Comparison of ENCODE assay signal across 28 cellular contexts in the genomic region with DNA sequence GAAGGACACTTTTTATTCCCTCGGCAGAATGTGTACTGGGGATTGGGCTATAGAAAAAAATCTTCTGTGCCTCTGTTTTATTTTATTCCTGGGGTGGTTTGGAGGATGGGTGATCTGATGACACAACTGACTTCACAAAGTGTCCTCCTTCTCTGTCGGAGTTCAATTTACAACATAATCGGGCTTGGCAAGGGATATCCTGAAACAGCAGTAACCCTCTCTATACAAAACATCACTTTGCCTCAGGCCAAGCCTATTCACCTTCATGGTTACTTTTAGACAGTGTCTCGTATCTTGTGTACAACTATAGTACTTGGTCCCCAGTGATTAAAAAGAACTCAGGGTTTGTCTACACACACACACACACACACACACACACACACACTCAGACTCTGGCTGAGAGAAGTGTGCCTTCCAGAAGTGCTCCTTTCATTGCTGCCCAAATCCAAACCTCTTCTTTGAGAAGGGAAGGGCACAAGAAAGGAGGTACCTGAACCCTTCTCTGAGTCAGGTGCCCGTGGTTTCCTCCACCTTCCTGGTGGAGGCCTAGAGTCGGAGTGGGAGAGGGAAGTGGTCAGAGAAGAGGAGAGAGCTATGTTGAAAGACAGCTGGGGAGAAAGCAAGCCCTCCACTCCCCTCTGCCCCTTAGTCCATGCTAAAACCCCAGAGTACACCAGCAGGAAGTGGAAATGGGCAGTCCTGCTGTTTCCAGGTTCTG.
DNase-seq lines count a peak whose midpoint lies in the region; ATAC-seq and TF ChIP-seq lines count a peak whose summit lies in the region.
"Had no signal": no experiment of that assay in that cellular context is flagged by ENCODE, and none has a peak within 500 bp of the region (broad histone marks: within the 10 kb centered on the region; RNA-seq: fewer than 3 reads in every experiment).

No MANE protein-coding gene starts in this region.

- TF ChIP-seq CTCF in PC-9 (conservative IDR thresholded peaks at IDR 0.05) = no peak

- no peak overlapping the region for H3K27ac Mint-ChIP-seq in stimulated activated naive CD8-positive, alpha-beta T cell treated with anti-CD3 and anti-CD28 coated beads, Interleukin-15, amount 100 ng/mL, for 72 hours
- H3K27ac Mint-ChIP-seq: activated CD4-positive, alpha-beta memory T cell treated with anti-CD3 and anti-CD28 coated beads for 36 hours; activated T-helper 17 cell treated with anti-CD3 and anti-CD28 coated beads, Interleukin-2, amount 50 U/mL, for 72 hours; CD4-positive, alpha-beta T cell had no signal

- H3K27me3 ChIP-seq in PC-9 (ENCODE audit: insufficient read depth, low read depth) = no peaks in the 10 kb centered on the region
- H3K27me3 ChIP-seq in iPS-18a (ENCODE audit: control insufficient read depth, insufficient read depth, low read length) = no peaks in the 10 kb centered on the region
- H3K27me3 ChIP-seq: esophagus muscularis mucosa, foreskin keratinocyte, heart left ventricle, SJCRH30, stomach, tibial artery had no signal

- no peaks in the 10 kb centered on the region for H3K36me3 ChIP-seq in PC-9 (ENCODE audit: low read depth)
- no peaks in the 10 kb centered on the region for H3K36me3 ChIP-seq in iPS-18a (ENCODE audit: control insufficient read depth, low read depth, low read length)
- H3K36me3 ChIP-seq: esophagus muscularis mucosa, heart left ventricle, SJCRH30, stomach, tibial artery had no signal

- POLR2A ChIA-PET in PC-9 (lab: Charles Lee; ENCODE audit: unreplicated experiment) = no interaction called here

- H3K9me3 Mint-ChIP-seq in stimulated activated naive CD8-positive, alpha-beta T cell treated with anti-CD3 and anti-CD28 coated beads, Interleukin-15, amount 100 ng/mL, for 72 hours = no peaks in the 10 kb centered on the region
- H3K9me3 Mint-ChIP-seq: activated CD4-positive, alpha-beta memory T cell treated with anti-CD3 and anti-CD28 coated beads for 36 hours; activated T-helper 17 cell treated with anti-CD3 and anti-CD28 coated beads, Interleukin-2, amount 50 U/mL, for 72 hours; CD4-positive, alpha-beta T cell had no signal

- peaks cover 24% of the 10 kb centered on the region for H3F3A ChIP-seq in PC-9 (ENCODE audit: insufficient read depth, low read depth)

- TF ChIP-seq POLR2A in erythroblast (IDR thresholded peaks at IDR 0.05; ENCODE audit: low read length) = no peak

- CTCF ChIA-PET in PC-9 (lab: Charles Lee) = no interaction called here

- H3K4me1 ChIP-seq in PC-9 (replicated peaks; ENCODE audit: insufficient read depth) (peaks cover 54% of the 10 kb centered on the region), iPS-18a (ENCODE audit: control insufficient read depth, low read depth, low read length) (peaks cover 32% of the 10 kb centered on the region)
- H3K4me1 ChIP-seq: esophagus muscularis mucosa, heart left ventricle, stomach, tibial artery had no signal

- ATAC-seq in stimulated activated naive CD8-positive, alpha-beta T cell treated with anti-CD3 and anti-CD28 coated beads, Interleukin-15, amount 100 ng/mL, for 72 hours = peak; percentile 7
- no peak for ATAC-seq in stimulated activated naive CD8-positive, alpha-beta T cell treated with anti-CD3 and anti-CD28 coated beads, Interleukin-15, Interleukin-2, amounts not matched to agents 100 U/mL and 50 U/mL, for 24 hours
- ATAC-seq in HG02970 (IDR thresholded peaks at IDR 0.05; ENCODE audit: low FRiP score, unreplicated experiment) = no peak
- no peak for ATAC-seq in HG03159 (IDR thresholded peaks at IDR 0.05; ENCODE audit: unreplicated experiment)
- ATAC-seq: activated T-helper 17 cell treated with anti-CD3 and anti-CD28 coated beads, Interleukin-2, amount 50 U/mL, for 72 hours; foreskin keratinocyte; heart left ventricle; left cardiac atrium had no signal

- 0 out of 2 replicates have a peak overlapping the region, but pooled peaks have one; percentile 44 for H2AFZ ChIP-seq in PC-9

- H3K9me3 ChIP-seq in PC-9 (ENCODE audit: insufficient read depth, low read depth) (peaks cover 3% of the 10 kb centered on the region; the same call in 1 of the 2 replicates), iPS-18a (ENCODE audit: control insufficient read depth, low read depth, low read length) (no peaks in the 10 kb centered on the region)
- H3K9me3 ChIP-seq: esophagus muscularis mucosa, heart left ventricle, SJCRH30, stomach, tibial artery had no signal

- intact Hi-C loops in PC-9 (cut with micrococcal nuclease; ENCODE audit: unreplicated experiment) = no loop called here

- H4K20me1 ChIP-seq in PC-9 (ENCODE audit: insufficient read depth) = no peaks in the 10 kb centered on the region

- no peak overlapping the region for H3K4me3 Mint-ChIP-seq in stimulated activated naive CD8-positive, alpha-beta T cell treated with anti-CD3 and anti-CD28 coated beads, Interleukin-15, amount 100 ng/mL, for 72 hours
- H3K4me3 Mint-ChIP-seq: activated CD4-positive, alpha-beta memory T cell treated with anti-CD3 and anti-CD28 coated beads for 36 hours; activated T-helper 17 cell treated with anti-CD3 and anti-CD28 coated beads, Interleukin-2, amount 50 U/mL, for 72 hours; CD4-positive, alpha-beta T cell had no signal

- no TSS peak for BruUV-seq in PC-9 (replicated peaks; lab: Mats Ljungman, UMichigan)

- H3K9me2 ChIP-seq in PC-9 (ENCODE audit: insufficient read depth) = no peaks in the 10 kb centered on the region

- peaks cover 6% of the 10 kb centered on the region for H3K4me1 Mint-ChIP-seq in stimulated activated naive CD8-positive, alpha-beta T cell treated with anti-CD3 and anti-CD28 coated beads, Interleukin-15, amount 100 ng/mL, for 72 hours

- H3K27ac ChIP-seq in PC-9 (peak overlapping the region; percentile 16; the same call in 1 of the 2 replicates), iPS-18a (ENCODE audit: low read length) (no peak overlapping the region)
- H3K27ac ChIP-seq: esophagus muscularis mucosa, foreskin keratinocyte, heart left ventricle, SJCRH30, stomach, tibial artery had no signal

- H3K27me3 Mint-ChIP-seq in stimulated activated naive CD8-positive, alpha-beta T cell treated with anti-CD3 and anti-CD28 coated beads, Interleukin-15, amount 100 ng/mL, for 72 hours = no peaks in the 10 kb centered on the region
- H3K27me3 Mint-ChIP-seq: activated CD4-positive, alpha-beta memory T cell treated with anti-CD3 and anti-CD28 coated beads for 36 hours had no signal

- H3K79me2 ChIP-seq in PC-9 (ENCODE audit: low read depth) = no peaks in the 10 kb centered on the region

- H3K4me3 ChIP-seq in PC-9 (no peak overlapping the region), iPS-18a (ENCODE audit: low read length) (peak overlapping the region; percentile 7)
- H3K4me3 ChIP-seq: esophagus muscularis mucosa, heart left ventricle, SJCRH30, stomach, tibial artery had no signal

- H3K4me2 ChIP-seq in PC-9 = no peak overlapping the region

- H3K9ac ChIP-seq in iPS-18a (ENCODE audit: low read length) = no peak overlapping the region

- DNase-seq in stimulated activated naive CD8-positive, alpha-beta T cell treated with anti-CD3 and anti-CD28 coated beads, Interleukin-15, amount 100 ng/mL, for 72 hours = no peak
- DNase-seq in stimulated activated naive CD8-positive, alpha-beta T cell treated with anti-CD3 and anti-CD28 coated beads, Interleukin-15, Interleukin-2, amounts not matched to agents 100 U/mL and 50 U/mL, for 24 hours = no peak
- DNase-seq in PC-9 = no peak
- no peak for DNase-seq in erythroblast (lab: John Stamatoyannopoulos, UW)
- no peak for DNase-seq in NCI-H2081 treated with DMSO at 0.1 percent for 48 hours (lab: John Stamatoyannopoulos, UW)
- DNase-seq: activated CD4-positive, alpha-beta memory T cell treated with anti-CD3 and anti-CD28 coated beads for 36 hours; activated CD4-positive, CD25-positive, alpha-beta regulatory T cell treated with anti-CD3 and anti-CD28 coated beads, Interleukin-2, amount 50 U/mL, for 72 hours; activated CD8-positive, alpha-beta memory T cell treated with anti-CD3 and anti-CD28 coated beads, Interleukin-2, amount 50 U/mL, for 48 hours; activated naive CD4-positive, alpha-beta T cell treated with anti-CD3 and anti-CD28 coated beads, Interleukin-2, amount 50 U/mL, for 16 hours; amniotic stem cell; CD4-positive, alpha-beta T cell; effector CD4-positive, alpha-beta T cell; foreskin keratinocyte; heart left ventricle; left cardiac atrium; NCI-H1105 treated with DMSO at 0.1 percent for 48 hours; NCI-H2029 treated with DMSO at 0.1 percent for 48 hours; NCI-H2227 treated with DMSO at 0.1 percent for 48 hours; NCI-H526 treated with DMSO at 0.1 percent for 48 hours; occipital lobe; SJCRH30; stomach; tibial artery had no signal
